ENCODE assay signal across 8 cellular contexts in genomic region chr17:2954898-2955445, GRCh38.
DNase-seq lines count a peak whose midpoint lies in the region; ATAC-seq and TF ChIP-seq lines count a peak whose summit lies in the region.

No MANE protein-coding gene starts in this region.

- in situ Hi-C loops in GM23248 (cut with MboI), result no loop called here

- no peaks in the 10 kb centered on the region for H3K27me3 ChIP-seq in GM23248 (replicated peaks; ENCODE audit: insufficient read depth)
- no peaks in the 10 kb centered on the region for H3K27me3 ChIP-seq in SJSA1 (replicated peaks)
- H3K27me3 ChIP-seq in foreskin keratinocyte, result no peaks in the 10 kb centered on the region

- H3K9ac ChIP-seq in GM23248, result no peak overlapping the region

- WGBS in GM23248 (ENCODE audit: low coverage in 1 of 2, low lambda C conversion rate in 2 of 2, missing lambda C conversion rate in 2 of 2), 2 experiments, result 29 to 31% methylated on average over 8 of the region's 8 CpGs

- no peaks in the 10 kb centered on the region for H3K9me2 ChIP-seq in GM23248 (ENCODE audit: insufficient read depth)

- H3K9me3 ChIP-seq in GM23248 (ENCODE audit: low read depth) (no peaks in the 10 kb centered on the region), SJSA1 (replicated peaks) (no peaks in the 10 kb centered on the region)

- no peaks in the 10 kb centered on the region for H3K79me2 ChIP-seq in GM23248 (ENCODE audit: insufficient read depth)

- no peaks in the 10 kb centered on the region for H4K20me1 ChIP-seq in GM23248 (ENCODE audit: insufficient read depth)

- peak overlapping the region; percentile 73 for H3K4me2 ChIP-seq in GM23248 (ENCODE audit: unreplicated experiment)

- peaks cover 16% of the 10 kb centered on the region for H3K4me1 ChIP-seq in GM23248 (ENCODE audit: insufficient read depth)
- peaks cover 58% of the 10 kb centered on the region for H3K4me1 ChIP-seq in SJSA1 (replicated peaks)
- H3K4me1 ChIP-seq in foreskin keratinocyte, result peaks cover 27% of the 10 kb centered on the region

- H3K27ac ChIP-seq in GM23248 (peak overlapping the region; percentile 57), SJSA1 (peak overlapping the region; percentile 68), foreskin keratinocyte (peak overlapping the region; percentile 3)

- TF ChIP-seq CTCF in foreskin keratinocyte (conservative IDR thresholded peaks at IDR 0.05), result no peak

- H3K4me3 ChIP-seq in GM23248 (no peak overlapping the region), SJSA1 (no peak overlapping the region)

- no peak overlapping the region for H2AFZ ChIP-seq in GM23248

- DNase-seq in A172 (ENCODE audit: low spot score), result peak; percentile 90
- peak; percentile 95 for DNase-seq in GM23248
- DNase-seq in SJSA1 (ENCODE audit: low read depth in 1 of 2, low spot score in 2 of 2), result peak; percentile 84 to 97
- peak; percentile 99 to 100 for DNase-seq in foreskin keratinocyte
- no peak for DNase-seq in OCI-M2 (lab: John Stamatoyannopoulos, UW; ENCODE audit: unreplicated experiment)
- no peak for DNase-seq in NCI-H524 (lab: John Stamatoyannopoulos, UW)
- DNase-seq in mesenteric fat pad (ENCODE audit: low spot score), result no peak
- no peak for DNase-seq in NCI-H2081 treated with DMSO at 0.1 percent for 48 hours (lab: John Stamatoyannopoulos, UW)

- ATAC-seq in foreskin keratinocyte, result peak; percentile 95

- H3F3A ChIP-seq in GM23248 (ENCODE audit: insufficient read depth), result peaks cover 7% of the 10 kb centered on the region

- H3K36me3 ChIP-seq in GM23248 (ENCODE audit: low read depth) (no peaks in the 10 kb centered on the region), SJSA1 (no peaks in the 10 kb centered on the region)

Comparison
In these comparisons a context has a peak if more than half of its experiments do, and no peak if none do; other contexts are left out.
1. DNase-seq: peak in A172 (single experiment), GM23248 (single experiment), SJSA1 (2 of 2) and foreskin keratinocyte (2 of 2); none in OCI-M2 (single experiment), NCI-H524 (0 of 2), mesenteric fat pad (single experiment) and NCI-H2081 treated with DMSO at 0.1 percent for 48 hours (single experiment).
2. H3K27ac ChIP-seq: peak in every context shown above with its lines; median percentile 68 in SJSA1; 57 in GM23248; 3 in foreskin keratinocyte.